Comparison of ENCODE assay signal across 1 cellular context in genomic region chr5:71457106-71457505, GRCh38.
TF ChIP-seq lines count a peak whose summit lies in the region.

No MANE protein-coding gene starts in this region.

TF ChIP-seq in SK-N-SH treated with all-trans-retinoic acid at 6 μM for 48 hours, 23 proteins besides CTCF, POLR2A, EP300 and RAD21 (continued from another document):
- TF ChIP-seq POU6F1 (CRISPR knock-in tag; IDR thresholded peaks at IDR 0.05; ENCODE audit: borderline replicate concordance, low read depth) (no peak), OSR1 (CRISPR knock-in tag; IDR thresholded peaks at IDR 0.05) (no peak), ZC3H10 (CRISPR knock-in tag; IDR thresholded peaks at IDR 0.05) (no peak), CSDC2 (CRISPR knock-in tag; IDR thresholded peaks at IDR 0.05) (no peak), CSRNP3 (CRISPR knock-in tag; IDR thresholded peaks at IDR 0.05) (no peak), TCF4 (CRISPR knock-in tag; IDR thresholded peaks at IDR 0.05; ENCODE audit: borderline replicate concordance) (no peak)
TF ChIP-seq in SK-N-SH treated with all-trans-retinoic acid at 6 μM for 48 hours: peak in this region for 0.
